17 cellular contexts compared by ENCODE assay signal in genomic region chr16:67036323-67036741, GRCh38. TPM values are rescaled to one million over a fixed set of nuclear protein-coding genes. Genes with fewer than 3 reads are reported as not detected.
DNase-seq lines count a peak whose midpoint lies in the region; ATAC-seq and TF ChIP-seq lines count a peak whose summit lies in the region.
"Had no signal": no experiment of that assay in that cellular context is flagged by ENCODE, and none has a peak within 500 bp of the region (broad histone marks: within the 10 kb centered on the region; RNA-seq: fewer than 3 reads in every experiment).

No MANE protein-coding gene starts in this region.

- H3K4me3 ChIP-seq in GM23248 (no peak overlapping the region), mucosa of stomach (ENCODE audit: low read length) (no peak overlapping the region), smooth muscle cell (no peak overlapping the region)
- H3K4me3 ChIP-seq: gastroesophageal sphincter, lower lobe of right lung, spleen, thyroid gland had no signal

- H3K36me3 ChIP-seq in GM23248 (ENCODE audit: low read depth) (peaks cover 19% of the 10 kb centered on the region), mucosa of stomach (ENCODE audit: control insufficient read depth, insufficient read depth, low read length) (peaks cover 3% of the 10 kb centered on the region), smooth muscle cell (ENCODE audit: low read depth) (no peaks in the 10 kb centered on the region)
- H3K36me3 ChIP-seq: thyroid gland had no signal

- intact Hi-C loops in posterior cingulate gyrus (cut with DNase I) = no loop called here

- H3K4me1 ChIP-seq in GM23248 (ENCODE audit: insufficient read depth) = peaks cover 38% of the 10 kb centered on the region
- peaks cover 6% of the 10 kb centered on the region for H3K4me1 ChIP-seq in mucosa of stomach (ENCODE audit: control insufficient read depth, insufficient read depth, low read length)
- H3K4me1 ChIP-seq in smooth muscle cell (ENCODE audit: low read depth) = no peaks in the 10 kb centered on the region

- H3K27me3 ChIP-seq in GM23248 (replicated peaks; ENCODE audit: insufficient read depth) = no peaks in the 10 kb centered on the region
- H3K27me3 ChIP-seq in mucosa of stomach (ENCODE audit: control insufficient read depth, insufficient read depth, low read length) = no peaks in the 10 kb centered on the region
- H3K27me3 ChIP-seq in smooth muscle cell (ENCODE audit: low read depth) = no peaks in the 10 kb centered on the region
- H3K27me3 ChIP-seq: gastroesophageal sphincter, spleen, thyroid gland had no signal

- H2AFZ ChIP-seq in GM23248 (no peak overlapping the region), smooth muscle cell (ENCODE audit: low read depth) (no peak overlapping the region)

- WGBS in GM23248 (ENCODE audit: low coverage in 1 of 2, low lambda C conversion rate in 2 of 2, missing lambda C conversion rate in 2 of 2), 2 experiments = 46 to 50% methylated on average over 5 of the region's 5 CpGs
- 96% methylated on average over 5 of the region's 5 CpGs for WGBS in smooth muscle cell (ENCODE audit: low lambda C conversion rate)

- no peaks in the 10 kb centered on the region for H3K9me2 ChIP-seq in GM23248 (ENCODE audit: insufficient read depth)

- peak overlapping the region; percentile 16; the same call in 1 of the 2 replicates for H3K9ac ChIP-seq in GM23248
- peak overlapping the region; percentile 35 for H3K9ac ChIP-seq in mucosa of stomach (ENCODE audit: low read length)
- H3K9ac ChIP-seq in smooth muscle cell (ENCODE audit: low read depth) = no peak overlapping the region

- no peak for DNase-seq in GM23248
- DNase-seq in NCI-H146 treated with DMSO at 0.1 percent for 48 hours (lab: John Stamatoyannopoulos, UW; ENCODE audit: unreplicated experiment) = peak; percentile 28
- DNase-seq in dedifferentiated amniotic fluid mesenchymal stem cell (ENCODE audit: extremely low spot score) = peak; percentile 19
- DNase-seq in RPMI8226 = no peak
- DNase-seq in posterior cingulate gyrus = no peak
- no peak for DNase-seq in smooth muscle cell (lab: John Stamatoyannopoulos, UW; ENCODE audit: unreplicated experiment)
- DNase-seq: activated CD4-positive, CD25-positive, alpha-beta regulatory T cell treated with anti-CD3 and anti-CD28 coated beads, Interleukin-2, amount 50 U/mL, for 72 hours; activated gamma-delta T cell treated with Interleukin-2 at 50 U/mL for 16 hours; anterior cingulate cortex; GF-D8; lower lobe of right lung; Right ventricle myocardium superior; spleen; thyroid gland had no signal

- H4K20me1 ChIP-seq in GM23248 (ENCODE audit: insufficient read depth) (peaks cover 6% of the 10 kb centered on the region; the same call in 1 of the 2 replicates), smooth muscle cell (ENCODE audit: low read depth) (peaks cover 95% of the 10 kb centered on the region)

- H3K4me2 ChIP-seq in GM23248 (ENCODE audit: unreplicated experiment) = peak overlapping the region; percentile 19
- H3K4me2 ChIP-seq in smooth muscle cell = no peak overlapping the region

- H3K79me2 ChIP-seq in GM23248 (ENCODE audit: insufficient read depth) = peaks cover 100% of the 10 kb centered on the region
- H3K79me2 ChIP-seq in smooth muscle cell (ENCODE audit: low read depth) = peaks cover 99% of the 10 kb centered on the region

- H3K27ac ChIP-seq in GM23248 = no peak overlapping the region
- no peak overlapping the region for H3K27ac ChIP-seq in smooth muscle cell (ENCODE audit: low read depth)
- H3K27ac ChIP-seq: gastroesophageal sphincter, lower lobe of right lung, spleen, thyroid gland had no signal

- H3K9me3 ChIP-seq in GM23248 (ENCODE audit: low read depth) (no peaks in the 10 kb centered on the region), mucosa of stomach (ENCODE audit: control insufficient read depth, low read length) (no peaks in the 10 kb centered on the region), smooth muscle cell (replicated peaks; ENCODE audit: low read depth) (no peaks in the 10 kb centered on the region)
- H3K9me3 ChIP-seq: gastroesophageal sphincter, lower lobe of right lung, spleen, thyroid gland had no signal

- no peak for TF ChIP-seq CTCF in smooth muscle cell (IDR thresholded peaks at IDR 0.05; ENCODE audit: borderline replicate concordance, insufficient read depth, poor library complexity, severe bottlenecking)

- ATAC-seq in HG03460 (IDR thresholded peaks at IDR 0.05; ENCODE audit: unreplicated experiment) = no peak
- ATAC-seq: gastroesophageal sphincter, lower lobe of right lung had no signal

- no peaks in the 10 kb centered on the region; the same call in 1 of the 2 replicates for H3F3A ChIP-seq in GM23248 (ENCODE audit: insufficient read depth)
- no peaks in the 10 kb centered on the region for H3F3A ChIP-seq in smooth muscle cell (ENCODE audit: low read depth)

- in situ Hi-C loops in GM23248 (cut with MboI) = no loop called here

RNA-seq across cellular contexts. Expression of gene CBFB, which starts 7.4 kb away (rescaled TPM):
- 53.3 and 63.2 TPM in 2 replicates for total RNA-seq in GM23248 (2014; rRNA removed; shearing (Covaris generic))
- 52.3 and 56.1 TPM in 2 replicates for polyA plus RNA-seq in GM23248 (2016; fragmentation: Nextera tagmentation; extraction: Ambion mirVana)
- total RNA-seq in smooth muscle cell = 41.1 and 53.9 TPM in 2 replicates
- polyA plus RNA-seq in smooth muscle cell = 40.2 and 50.9 TPM in 2 replicates

RNA-seq across cellular contexts. Expression of gene CES4A, which starts 47.9 kb away (rescaled TPM):
- total RNA-seq in GM23248 (2014; rRNA removed; shearing (Covaris generic)) = 4.6 and 5.0 TPM in 2 replicates
- 2.6 and 4.5 TPM in 2 replicates for polyA plus RNA-seq in GM23248 (2016; fragmentation: Nextera tagmentation; extraction: Ambion mirVana)
- total RNA-seq in smooth muscle cell = 0.63 and 1.6 TPM in 2 replicates
- polyA plus RNA-seq in smooth muscle cell = 0.93 and 2.3 TPM in 2 replicates

Comparison
In these comparisons a context has a peak if more than half of its experiments do, and no peak if none do; other contexts are left out.
1. DNase-seq: peak in NCI-H146 treated with DMSO at 0.1 percent for 48 hours (single experiment) and dedifferentiated amniotic fluid mesenchymal stem cell (single experiment); none in GM23248 (single experiment), RPMI8226 (single experiment), posterior cingulate gyrus (0 of 10) and smooth muscle cell (single experiment).